Comparison of ENCODE assay signal across 2 cellular contexts in the genomic region with DNA sequence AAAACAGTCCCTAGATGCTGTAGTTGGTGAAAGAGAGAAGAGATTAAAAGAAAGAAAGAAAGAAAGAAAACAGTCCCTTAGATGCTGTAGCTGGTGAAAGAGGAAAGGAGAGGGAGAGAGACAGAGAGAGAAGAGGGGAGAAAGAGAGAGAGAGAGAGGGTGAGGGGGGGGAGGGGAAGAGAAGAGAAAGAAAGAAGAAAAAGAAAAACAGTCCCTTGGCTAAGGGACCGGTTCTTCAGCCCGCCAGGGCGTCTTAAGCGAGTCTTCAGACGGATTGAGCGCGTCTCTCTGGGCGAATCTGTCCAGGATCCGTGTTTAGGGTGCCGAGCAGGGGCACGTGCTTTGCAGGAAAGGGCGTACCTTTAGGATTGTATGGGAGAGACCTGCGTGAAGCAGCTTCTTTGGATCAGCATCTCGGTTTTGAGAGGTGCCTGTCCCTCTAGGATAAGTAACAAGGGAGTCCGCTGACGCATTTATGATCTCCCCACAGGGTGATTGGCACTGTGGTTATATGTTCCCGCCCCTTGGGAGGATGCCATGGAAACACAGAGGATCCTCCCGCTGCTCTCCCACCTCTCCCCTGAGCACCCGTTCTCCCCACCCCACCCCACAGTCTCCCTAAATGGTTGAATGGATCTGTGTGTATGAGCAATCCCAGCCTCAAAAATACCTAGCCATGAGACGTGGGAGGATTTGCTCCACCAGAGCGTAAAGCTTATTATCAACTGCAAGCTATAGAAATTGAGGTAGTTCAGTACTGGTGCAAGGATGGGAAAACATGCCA.
TF ChIP-seq lines count a peak whose summit lies in the region.

No MANE protein-coding gene starts in this region.

TF ChIP-seq in HEK293, 187 proteins besides CTCF, POLR2A, EP300 and RAD21 (continued from another document and continues in another):
- TF ChIP-seq, protein P1, sequence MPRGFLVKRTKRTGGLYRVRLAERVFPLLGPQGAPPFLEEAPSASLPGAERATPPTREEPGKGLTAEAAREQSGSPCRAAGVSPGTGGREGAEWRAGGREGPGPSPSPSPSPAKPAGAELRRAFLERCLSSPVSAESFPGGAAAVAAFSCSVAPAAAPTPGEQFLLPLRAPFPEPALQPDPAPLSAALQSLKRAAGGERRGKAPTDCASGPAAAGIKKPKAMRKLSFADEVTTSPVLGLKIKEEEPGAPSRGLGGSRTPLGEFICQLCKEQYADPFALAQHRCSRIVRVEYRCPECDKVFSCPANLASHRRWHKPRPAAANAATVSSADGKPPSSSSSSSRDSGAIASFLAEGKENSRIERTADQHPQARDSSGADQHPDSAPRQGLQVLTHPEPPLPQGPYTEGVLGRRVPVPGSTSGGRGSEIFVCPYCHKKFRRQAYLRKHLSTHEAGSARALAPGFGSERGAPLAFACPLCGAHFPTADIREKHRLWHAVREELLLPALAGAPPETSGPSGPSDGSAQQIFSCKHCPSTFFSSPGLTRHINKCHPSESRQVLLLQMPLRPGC (tag by site-specific recombination; IDR thresholded peaks at IDR 0.05): no peak
- TF ChIP-seq ZFHX2 (tag by site-specific recombination; conservative IDR thresholded peaks at IDR 0.05): peak; percentile 79
- TF ChIP-seq ZNF292 (tag by site-specific recombination; IDR thresholded peaks at IDR 0.05; ENCODE audit: borderline replicate concordance, low read depth): no peak
- TF ChIP-seq ZNF404 (tag by site-specific recombination; IDR thresholded peaks at IDR 0.05): peak; percentile 47; the same call in 1 of the 2 replicates
- TF ChIP-seq HOXD13 (CRISPR knock-in tag; IDR thresholded peaks at IDR 0.05; ENCODE audit: borderline replicate concordance): no peak
- TF ChIP-seq YY2 (tag by site-specific recombination; IDR thresholded peaks at IDR 0.05): no peak
- TF ChIP-seq ZNF350 (tag by site-specific recombination; IDR thresholded peaks at IDR 0.05): no peak
- no peak for TF ChIP-seq ZNF768 (tag by site-specific recombination; IDR thresholded peaks at IDR 0.05)
- TF ChIP-seq, protein P2, sequence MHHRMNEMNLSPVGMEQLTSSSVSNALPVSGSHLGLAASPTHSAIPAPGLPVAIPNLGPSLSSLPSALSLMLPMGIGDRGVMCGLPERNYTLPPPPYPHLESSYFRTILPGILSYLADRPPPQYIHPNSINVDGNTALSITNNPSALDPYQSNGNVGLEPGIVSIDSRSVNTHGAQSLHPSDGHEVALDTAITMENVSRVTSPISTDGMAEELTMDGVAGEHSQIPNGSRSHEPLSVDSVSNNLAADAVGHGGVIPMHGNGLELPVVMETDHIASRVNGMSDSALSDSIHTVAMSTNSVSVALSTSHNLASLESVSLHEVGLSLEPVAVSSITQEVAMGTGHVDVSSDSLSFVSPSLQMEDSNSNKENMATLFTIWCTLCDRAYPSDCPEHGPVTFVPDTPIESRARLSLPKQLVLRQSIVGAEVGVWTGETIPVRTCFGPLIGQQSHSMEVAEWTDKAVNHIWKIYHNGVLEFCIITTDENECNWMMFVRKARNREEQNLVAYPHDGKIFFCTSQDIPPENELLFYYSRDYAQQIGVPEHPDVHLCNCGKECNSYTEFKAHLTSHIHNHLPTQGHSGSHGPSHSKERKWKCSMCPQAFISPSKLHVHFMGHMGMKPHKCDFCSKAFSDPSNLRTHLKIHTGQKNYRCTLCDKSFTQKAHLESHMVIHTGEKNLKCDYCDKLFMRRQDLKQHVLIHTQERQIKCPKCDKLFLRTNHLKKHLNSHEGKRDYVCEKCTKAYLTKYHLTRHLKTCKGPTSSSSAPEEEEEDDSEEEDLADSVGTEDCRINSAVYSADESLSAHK (tag by site-specific recombination; IDR thresholded peaks at IDR 0.05): peak; percentile 24; the same call in 1 of the 2 replicates
- TF ChIP-seq ZNF600 (tag by site-specific recombination; IDR thresholded peaks at IDR 0.05): no peak
- TF ChIP-seq ZFP3 (tag by site-specific recombination; IDR thresholded peaks at IDR 0.05; ENCODE audit: low read depth): no peak
- TF ChIP-seq MEIS1 (CRISPR knock-in tag; IDR thresholded peaks at IDR 0.05; ENCODE audit: borderline replicate concordance): no peak
- no peak for TF ChIP-seq ZNF560 (tag by site-specific recombination; IDR thresholded peaks at IDR 0.05; ENCODE audit: borderline replicate concordance)
- TF ChIP-seq, protein P3, sequence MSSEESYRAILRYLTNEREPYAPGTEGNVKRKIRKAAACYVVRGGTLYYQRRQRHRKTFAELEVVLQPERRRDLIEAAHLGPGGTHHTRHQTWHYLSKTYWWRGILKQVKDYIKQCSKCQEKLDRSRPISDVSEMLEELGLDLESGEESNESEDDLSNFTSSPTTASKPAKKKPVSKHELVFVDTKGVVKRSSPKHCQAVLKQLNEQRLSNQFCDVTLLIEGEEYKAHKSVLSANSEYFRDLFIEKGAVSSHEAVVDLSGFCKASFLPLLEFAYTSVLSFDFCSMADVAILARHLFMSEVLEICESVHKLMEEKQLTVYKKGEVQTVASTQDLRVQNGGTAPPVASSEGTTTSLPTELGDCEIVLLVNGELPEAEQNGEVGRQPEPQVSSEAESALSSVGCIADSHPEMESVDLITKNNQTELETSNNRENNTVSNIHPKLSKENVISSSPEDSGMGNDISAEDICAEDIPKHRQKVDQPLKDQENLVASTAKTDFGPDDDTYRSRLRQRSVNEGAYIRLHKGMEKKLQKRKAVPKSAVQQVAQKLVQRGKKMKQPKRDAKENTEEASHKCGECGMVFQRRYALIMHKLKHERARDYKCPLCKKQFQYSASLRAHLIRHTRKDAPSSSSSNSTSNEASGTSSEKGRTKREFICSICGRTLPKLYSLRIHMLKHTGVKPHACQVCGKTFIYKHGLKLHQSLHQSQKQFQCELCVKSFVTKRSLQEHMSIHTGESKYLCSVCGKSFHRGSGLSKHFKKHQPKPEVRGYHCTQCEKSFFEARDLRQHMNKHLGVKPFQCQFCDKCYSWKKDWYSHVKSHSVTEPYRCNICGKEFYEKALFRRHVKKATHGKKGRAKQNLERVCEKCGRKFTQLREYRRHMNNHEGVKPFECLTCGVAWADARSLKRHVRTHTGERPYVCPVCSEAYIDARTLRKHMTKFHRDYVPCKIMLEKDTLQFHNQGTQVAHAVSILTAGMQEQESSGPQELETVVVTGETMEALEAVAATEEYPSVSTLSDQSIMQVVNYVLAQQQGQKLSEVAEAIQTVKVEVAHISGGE (tag by site-specific recombination; conservative IDR thresholded peaks at IDR 0.05; ENCODE audit: low read depth): no peak
- TF ChIP-seq, protein P4, sequence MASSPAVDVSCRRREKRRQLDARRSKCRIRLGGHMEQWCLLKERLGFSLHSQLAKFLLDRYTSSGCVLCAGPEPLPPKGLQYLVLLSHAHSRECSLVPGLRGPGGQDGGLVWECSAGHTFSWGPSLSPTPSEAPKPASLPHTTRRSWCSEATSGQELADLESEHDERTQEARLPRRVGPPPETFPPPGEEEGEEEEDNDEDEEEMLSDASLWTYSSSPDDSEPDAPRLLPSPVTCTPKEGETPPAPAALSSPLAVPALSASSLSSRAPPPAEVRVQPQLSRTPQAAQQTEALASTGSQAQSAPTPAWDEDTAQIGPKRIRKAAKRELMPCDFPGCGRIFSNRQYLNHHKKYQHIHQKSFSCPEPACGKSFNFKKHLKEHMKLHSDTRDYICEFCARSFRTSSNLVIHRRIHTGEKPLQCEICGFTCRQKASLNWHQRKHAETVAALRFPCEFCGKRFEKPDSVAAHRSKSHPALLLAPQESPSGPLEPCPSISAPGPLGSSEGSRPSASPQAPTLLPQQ (tag by site-specific recombination; IDR thresholded peaks at IDR 0.05): no peak

TF ChIP-seq in GM12878, 131 proteins besides CTCF, POLR2A, EP300 and RAD21 (continued from another document and continues in another):
- TF ChIP-seq, protein P5, sequence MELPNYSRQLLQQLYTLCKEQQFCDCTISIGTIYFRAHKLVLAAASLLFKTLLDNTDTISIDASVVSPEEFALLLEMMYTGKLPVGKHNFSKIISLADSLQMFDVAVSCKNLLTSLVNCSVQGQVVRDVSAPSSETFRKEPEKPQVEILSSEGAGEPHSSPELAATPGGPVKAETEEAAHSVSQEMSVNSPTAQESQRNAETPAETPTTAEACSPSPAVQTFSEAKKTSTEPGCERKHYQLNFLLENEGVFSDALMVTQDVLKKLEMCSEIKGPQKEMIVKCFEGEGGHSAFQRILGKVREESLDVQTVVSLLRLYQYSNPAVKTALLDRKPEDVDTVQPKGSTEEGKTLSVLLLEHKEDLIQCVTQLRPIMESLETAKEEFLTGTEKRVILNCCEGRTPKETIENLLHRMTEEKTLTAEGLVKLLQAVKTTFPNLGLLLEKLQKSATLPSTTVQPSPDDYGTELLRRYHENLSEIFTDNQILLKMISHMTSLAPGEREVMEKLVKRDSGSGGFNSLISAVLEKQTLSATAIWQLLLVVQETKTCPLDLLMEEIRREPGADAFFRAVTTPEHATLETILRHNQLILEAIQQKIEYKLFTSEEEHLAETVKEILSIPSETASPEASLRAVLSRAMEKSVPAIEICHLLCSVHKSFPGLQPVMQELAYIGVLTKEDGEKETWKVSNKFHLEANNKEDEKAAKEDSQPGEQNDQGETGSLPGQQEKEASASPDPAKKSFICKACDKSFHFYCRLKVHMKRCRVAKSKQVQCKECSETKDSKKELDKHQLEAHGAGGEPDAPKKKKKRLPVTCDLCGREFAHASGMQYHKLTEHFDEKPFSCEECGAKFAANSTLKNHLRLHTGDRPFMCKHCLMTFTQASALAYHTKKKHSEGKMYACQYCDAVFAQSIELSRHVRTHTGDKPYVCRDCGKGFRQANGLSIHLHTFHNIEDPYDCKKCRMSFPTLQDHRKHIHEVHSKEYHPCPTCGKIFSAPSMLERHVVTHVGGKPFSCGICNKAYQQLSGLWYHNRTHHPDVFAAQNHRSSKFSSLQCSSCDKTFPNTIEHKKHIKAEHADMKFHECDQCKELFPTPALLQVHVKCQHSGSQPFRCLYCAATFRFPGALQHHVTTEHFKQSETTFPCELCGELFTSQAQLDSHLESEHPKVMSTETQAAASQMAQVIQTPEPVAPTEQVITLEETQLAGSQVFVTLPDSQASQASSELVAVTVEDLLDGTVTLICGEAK (IDR thresholded peaks at IDR 0.05; ENCODE audit: borderline replicate concordance): peak; percentile 45; the same call in 1 of the 2 replicates
- TF ChIP-seq YY1 (IDR thresholded peaks at IDR 0.05; ENCODE audit: low read depth, low read length) (no peak), BACH1 (IDR thresholded peaks at IDR 0.05; ENCODE audit: borderline replicate concordance) (peak; percentile 71), POLR2AphosphoS2 (IDR thresholded peaks at IDR 0.05; ENCODE audit: low read depth, low read length) (peak; percentile 42; the same call in 1 of the 2 replicates), EED (IDR thresholded peaks at IDR 0.05; ENCODE audit: low read depth) (peak; percentile 95), ZNF274 (IDR thresholded peaks at IDR 0.05; ENCODE audit: insufficient read depth, insufficient read length) (no peak), RAD51 (IDR thresholded peaks at IDR 0.05) (peak; percentile 54)
- TF ChIP-seq, protein P6, sequence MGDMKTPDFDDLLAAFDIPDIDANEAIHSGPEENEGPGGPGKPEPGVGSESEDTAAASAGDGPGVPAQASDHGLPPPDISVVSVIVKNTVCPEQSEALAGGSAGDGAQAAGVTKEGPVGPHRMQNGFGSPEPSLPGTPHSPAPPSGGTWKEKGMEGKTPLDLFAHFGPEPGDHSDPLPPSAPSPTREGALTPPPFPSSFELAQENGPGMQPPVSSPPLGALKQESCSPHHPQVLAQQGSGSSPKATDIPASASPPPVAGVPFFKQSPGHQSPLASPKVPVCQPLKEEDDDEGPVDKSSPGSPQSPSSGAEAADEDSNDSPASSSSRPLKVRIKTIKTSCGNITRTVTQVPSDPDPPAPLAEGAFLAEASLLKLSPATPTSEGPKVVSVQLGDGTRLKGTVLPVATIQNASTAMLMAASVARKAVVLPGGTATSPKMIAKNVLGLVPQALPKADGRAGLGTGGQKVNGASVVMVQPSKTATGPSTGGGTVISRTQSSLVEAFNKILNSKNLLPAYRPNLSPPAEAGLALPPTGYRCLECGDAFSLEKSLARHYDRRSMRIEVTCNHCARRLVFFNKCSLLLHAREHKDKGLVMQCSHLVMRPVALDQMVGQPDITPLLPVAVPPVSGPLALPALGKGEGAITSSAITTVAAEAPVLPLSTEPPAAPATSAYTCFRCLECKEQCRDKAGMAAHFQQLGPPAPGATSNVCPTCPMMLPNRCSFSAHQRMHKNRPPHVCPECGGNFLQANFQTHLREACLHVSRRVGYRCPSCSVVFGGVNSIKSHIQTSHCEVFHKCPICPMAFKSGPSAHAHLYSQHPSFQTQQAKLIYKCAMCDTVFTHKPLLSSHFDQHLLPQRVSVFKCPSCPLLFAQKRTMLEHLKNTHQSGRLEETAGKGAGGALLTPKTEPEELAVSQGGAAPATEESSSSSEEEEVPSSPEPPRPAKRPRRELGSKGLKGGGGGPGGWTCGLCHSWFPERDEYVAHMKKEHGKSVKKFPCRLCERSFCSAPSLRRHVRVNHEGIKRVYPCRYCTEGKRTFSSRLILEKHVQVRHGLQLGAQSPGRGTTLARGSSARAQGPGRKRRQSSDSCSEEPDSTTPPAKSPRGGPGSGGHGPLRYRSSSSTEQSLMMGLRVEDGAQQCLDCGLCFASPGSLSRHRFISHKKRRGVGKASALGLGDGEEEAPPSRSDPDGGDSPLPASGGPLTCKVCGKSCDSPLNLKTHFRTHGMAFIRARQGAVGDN (IDR thresholded peaks at IDR 0.05): peak; percentile 53
- TF ChIP-seq, protein P7, sequence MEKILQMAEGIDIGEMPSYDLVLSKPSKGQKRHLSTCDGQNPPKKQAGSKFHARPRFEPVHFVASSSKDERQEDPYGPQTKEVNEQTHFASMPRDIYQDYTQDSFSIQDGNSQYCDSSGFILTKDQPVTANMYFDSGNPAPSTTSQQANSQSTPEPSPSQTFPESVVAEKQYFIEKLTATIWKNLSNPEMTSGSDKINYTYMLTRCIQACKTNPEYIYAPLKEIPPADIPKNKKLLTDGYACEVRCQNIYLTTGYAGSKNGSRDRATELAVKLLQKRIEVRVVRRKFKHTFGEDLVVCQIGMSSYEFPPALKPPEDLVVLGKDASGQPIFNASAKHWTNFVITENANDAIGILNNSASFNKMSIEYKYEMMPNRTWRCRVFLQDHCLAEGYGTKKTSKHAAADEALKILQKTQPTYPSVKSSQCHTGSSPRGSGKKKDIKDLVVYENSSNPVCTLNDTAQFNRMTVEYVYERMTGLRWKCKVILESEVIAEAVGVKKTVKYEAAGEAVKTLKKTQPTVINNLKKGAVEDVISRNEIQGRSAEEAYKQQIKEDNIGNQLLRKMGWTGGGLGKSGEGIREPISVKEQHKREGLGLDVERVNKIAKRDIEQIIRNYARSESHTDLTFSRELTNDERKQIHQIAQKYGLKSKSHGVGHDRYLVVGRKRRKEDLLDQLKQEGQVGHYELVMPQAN (conservative IDR thresholded peaks at IDR 0.05): no peak
- TF ChIP-seq, protein P8, sequence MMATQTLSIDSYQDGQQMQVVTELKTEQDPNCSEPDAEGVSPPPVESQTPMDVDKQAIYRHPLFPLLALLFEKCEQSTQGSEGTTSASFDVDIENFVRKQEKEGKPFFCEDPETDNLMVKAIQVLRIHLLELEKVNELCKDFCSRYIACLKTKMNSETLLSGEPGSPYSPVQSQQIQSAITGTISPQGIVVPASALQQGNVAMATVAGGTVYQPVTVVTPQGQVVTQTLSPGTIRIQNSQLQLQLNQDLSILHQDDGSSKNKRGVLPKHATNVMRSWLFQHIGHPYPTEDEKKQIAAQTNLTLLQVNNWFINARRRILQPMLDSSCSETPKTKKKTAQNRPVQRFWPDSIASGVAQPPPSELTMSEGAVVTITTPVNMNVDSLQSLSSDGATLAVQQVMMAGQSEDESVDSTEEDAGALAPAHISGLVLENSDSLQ (IDR thresholded peaks at IDR 0.05): peak; percentile 97
